1 cellular context compared by ENCODE assay signal in genomic region chr5:34598177-34598794, GRCh38.
TF ChIP-seq lines count a peak whose summit lies in the region.

No MANE protein-coding gene starts in this region.

TF ChIP-seq in K562, 482 proteins besides CTCF, POLR2A, EP300 and RAD21 (continued from another document):
- TF ChIP-seq, protein P1, sequence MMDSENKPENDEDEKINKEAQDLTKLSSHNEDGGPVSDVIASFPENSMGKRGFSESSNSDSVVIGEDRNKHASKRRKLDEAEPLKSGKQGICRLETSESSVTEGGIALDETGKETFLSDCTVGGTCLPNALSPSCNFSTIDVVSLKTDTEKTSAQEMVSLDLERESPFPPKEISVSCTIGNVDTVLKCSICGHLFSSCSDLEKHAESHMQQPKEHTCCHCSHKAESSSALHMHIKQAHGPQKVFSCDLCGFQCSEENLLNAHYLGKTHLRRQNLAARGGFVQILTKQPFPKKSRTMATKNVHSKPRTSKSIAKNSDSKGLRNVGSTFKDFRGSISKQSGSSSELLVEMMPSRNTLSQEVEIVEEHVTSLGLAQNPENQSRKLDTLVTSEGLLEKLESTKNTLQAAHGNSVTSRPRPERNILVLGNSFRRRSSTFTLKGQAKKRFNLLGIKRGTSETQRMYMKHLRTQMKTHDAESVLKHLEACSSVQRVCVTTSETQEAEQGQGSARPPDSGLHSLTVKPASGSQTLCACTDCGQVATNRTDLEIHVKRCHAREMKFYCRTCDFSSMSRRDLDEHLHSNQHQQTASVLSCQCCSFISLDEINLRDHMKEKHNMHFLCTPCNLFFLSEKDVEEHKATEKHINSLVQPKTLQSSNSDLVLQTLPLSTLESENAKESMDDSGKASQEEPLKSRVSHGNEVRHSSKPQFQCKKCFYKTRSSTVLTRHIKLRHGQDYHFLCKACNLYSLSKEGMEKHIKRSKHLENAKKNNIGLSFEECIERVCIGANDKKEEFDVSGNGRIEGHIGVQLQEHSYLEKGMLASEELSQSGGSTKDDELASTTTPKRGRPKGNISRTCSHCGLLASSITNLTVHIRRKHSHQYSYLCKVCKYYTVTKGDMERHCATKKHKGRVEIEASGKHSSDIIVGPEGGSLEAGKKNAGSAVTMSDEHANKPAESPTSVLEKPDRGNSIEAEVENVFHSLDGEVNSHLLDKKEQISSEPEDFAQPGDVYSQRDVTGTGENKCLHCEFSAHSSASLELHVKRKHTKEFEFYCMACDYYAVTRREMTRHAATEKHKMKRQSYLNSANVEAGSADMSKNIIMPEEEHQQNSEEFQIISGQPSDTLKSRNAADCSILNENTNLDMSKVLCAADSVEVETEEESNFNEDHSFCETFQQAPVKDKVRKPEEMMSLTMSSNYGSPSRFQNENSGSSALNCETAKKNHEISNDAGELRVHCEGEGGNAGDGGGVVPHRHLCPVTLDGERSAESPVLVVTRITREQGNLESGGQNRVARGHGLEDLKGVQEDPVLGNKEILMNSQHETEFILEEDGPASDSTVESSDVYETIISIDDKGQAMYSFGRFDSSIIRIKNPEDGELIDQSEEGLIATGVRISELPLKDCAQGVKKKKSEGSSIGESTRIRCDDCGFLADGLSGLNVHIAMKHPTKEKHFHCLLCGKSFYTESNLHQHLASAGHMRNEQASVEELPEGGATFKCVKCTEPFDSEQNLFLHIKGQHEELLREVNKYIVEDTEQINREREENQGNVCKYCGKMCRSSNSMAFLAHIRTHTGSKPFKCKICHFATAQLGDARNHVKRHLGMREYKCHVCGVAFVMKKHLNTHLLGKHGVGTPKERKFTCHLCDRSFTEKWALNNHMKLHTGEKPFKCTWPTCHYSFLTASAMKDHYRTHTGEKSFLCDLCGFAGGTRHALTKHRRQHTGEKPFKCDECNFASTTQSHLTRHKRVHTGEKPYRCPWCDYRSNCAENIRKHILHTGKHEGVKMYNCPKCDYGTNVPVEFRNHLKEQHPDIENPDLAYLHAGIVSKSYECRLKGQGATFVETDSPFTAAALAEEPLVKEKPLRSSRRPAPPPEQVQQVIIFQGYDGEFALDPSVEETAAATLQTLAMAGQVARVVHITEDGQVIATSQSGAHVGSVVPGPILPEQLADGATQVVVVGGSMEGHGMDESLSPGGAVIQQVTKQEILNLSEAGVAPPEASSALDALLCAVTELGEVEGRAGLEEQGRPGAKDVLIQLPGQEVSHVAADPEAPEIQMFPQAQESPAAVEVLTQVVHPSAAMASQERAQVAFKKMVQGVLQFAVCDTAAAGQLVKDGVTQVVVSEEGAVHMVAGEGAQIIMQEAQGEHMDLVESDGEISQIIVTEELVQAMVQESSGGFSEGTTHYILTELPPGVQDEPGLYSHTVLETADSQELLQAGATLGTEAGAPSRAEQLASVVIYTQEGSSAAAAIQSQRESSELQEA (IDR thresholded peaks at IDR 0.05; ENCODE audit: low read depth): no peak
- no peak for TF ChIP-seq CTCFL (IDR thresholded peaks at IDR 0.05; ENCODE audit: borderline replicate concordance, insufficient read depth, low read depth, low read length, poor library complexity, severe bottlenecking)
- TF ChIP-seq, protein P2, sequence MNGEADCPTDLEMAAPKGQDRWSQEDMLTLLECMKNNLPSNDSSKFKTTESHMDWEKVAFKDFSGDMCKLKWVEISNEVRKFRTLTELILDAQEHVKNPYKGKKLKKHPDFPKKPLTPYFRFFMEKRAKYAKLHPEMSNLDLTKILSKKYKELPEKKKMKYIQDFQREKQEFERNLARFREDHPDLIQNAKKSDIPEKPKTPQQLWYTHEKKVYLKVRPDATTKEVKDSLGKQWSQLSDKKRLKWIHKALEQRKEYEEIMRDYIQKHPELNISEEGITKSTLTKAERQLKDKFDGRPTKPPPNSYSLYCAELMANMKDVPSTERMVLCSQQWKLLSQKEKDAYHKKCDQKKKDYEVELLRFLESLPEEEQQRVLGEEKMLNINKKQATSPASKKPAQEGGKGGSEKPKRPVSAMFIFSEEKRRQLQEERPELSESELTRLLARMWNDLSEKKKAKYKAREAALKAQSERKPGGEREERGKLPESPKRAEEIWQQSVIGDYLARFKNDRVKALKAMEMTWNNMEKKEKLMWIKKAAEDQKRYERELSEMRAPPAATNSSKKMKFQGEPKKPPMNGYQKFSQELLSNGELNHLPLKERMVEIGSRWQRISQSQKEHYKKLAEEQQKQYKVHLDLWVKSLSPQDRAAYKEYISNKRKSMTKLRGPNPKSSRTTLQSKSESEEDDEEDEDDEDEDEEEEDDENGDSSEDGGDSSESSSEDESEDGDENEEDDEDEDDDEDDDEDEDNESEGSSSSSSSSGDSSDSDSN (IDR thresholded peaks at IDR 0.05; ENCODE audit: borderline replicate concordance in 1 of 2, low read depth in 2 of 2, low read length in 2 of 2): no peak
- no peak for TF ChIP-seq NFE2 (IDR thresholded peaks at IDR 0.05; ENCODE audit: low read depth)
- TF ChIP-seq ZNF764 (CRISPR knock-in tag; IDR thresholded peaks at IDR 0.05; ENCODE audit: low read depth): no peak
- no peak for TF ChIP-seq TAL1 (IDR thresholded peaks at IDR 0.05)
- TF ChIP-seq ZNF57 (CRISPR knock-in tag; IDR thresholded peaks at IDR 0.05): no peak
- no peak for TF ChIP-seq ZBTB9 (CRISPR knock-in tag; IDR thresholded peaks at IDR 0.05)
- no peak for TF ChIP-seq TFE3 (CRISPR knock-in tag; IDR thresholded peaks at IDR 0.05)
- TF ChIP-seq CEBPG (CRISPR knock-in tag; IDR thresholded peaks at IDR 0.05): no peak
- 0 out of 4 replicates have a peak, but pooled peaks of 1 of the 2 experiments have one; percentile 11 for TF ChIP-seq CEBPG (tag; conservative IDR thresholded peaks at IDR 0.05 in 1 of 2, IDR thresholded peaks at IDR 0.05 in 1 of 2)
